Comparison of ENCODE assay signal across 9 cellular contexts in genomic region chr10:60031664-60032063, GRCh38.
A peak's percentile ranks its signal among the peaks of the same experiment; 100 is the strongest.
DNase-seq lines count a peak whose midpoint lies in the region; ATAC-seq and TF ChIP-seq lines count a peak whose summit lies in the region.
"Had no signal": no experiment of that assay in that cellular context is flagged by ENCODE, and none has a peak within 500 bp of the region (broad histone marks: within the 10 kb centered on the region; RNA-seq: fewer than 3 reads in every experiment).

No MANE protein-coding gene starts in this region.

- no peak overlapping the region for H3K27ac Mint-ChIP-seq in activated naive CD8-positive, alpha-beta T cell treated with anti-CD3 and anti-CD28 coated beads for 36 hours
- H3K27ac Mint-ChIP-seq: WTC11 had no signal

- no peaks in the 10 kb centered on the region for H3K36me3 Mint-ChIP-seq in activated naive CD8-positive, alpha-beta T cell treated with anti-CD3 and anti-CD28 coated beads for 36 hours
- H3K36me3 Mint-ChIP-seq: WTC11 had no signal

- no peaks in the 10 kb centered on the region for H3K27me3 ChIP-seq in GM06990 (replicated peaks; ENCODE audit: control insufficient read depth, insufficient read depth, low read length)

- no peak overlapping the region for H3K4me3 Mint-ChIP-seq in activated naive CD8-positive, alpha-beta T cell treated with anti-CD3 and anti-CD28 coated beads for 36 hours
- H3K4me3 Mint-ChIP-seq: WTC11 had no signal

- no peaks in the 10 kb centered on the region for H3K9me3 Mint-ChIP-seq in activated naive CD8-positive, alpha-beta T cell treated with anti-CD3 and anti-CD28 coated beads for 36 hours

- peaks cover 2% of the 10 kb centered on the region for H3K4me1 Mint-ChIP-seq in activated naive CD8-positive, alpha-beta T cell treated with anti-CD3 and anti-CD28 coated beads for 36 hours

- no peaks in the 10 kb centered on the region for H3K27me3 Mint-ChIP-seq in activated naive CD8-positive, alpha-beta T cell treated with anti-CD3 and anti-CD28 coated beads for 36 hours

- TF ChIP-seq CTCF in GM06990 (IDR thresholded peaks at IDR 0.05; ENCODE audit: insufficient read depth, low read length, poor library complexity, severe bottlenecking) = no peak
- TF ChIP-seq CTCF in fibroblast of mammary gland (conservative IDR thresholded peaks at IDR 0.05; ENCODE audit: control insufficient read depth, insufficient read depth, low read depth, low read length) = no peak

- ATAC-seq in GM21515 (IDR thresholded peaks at IDR 0.05; ENCODE audit: unreplicated experiment) (peak; percentile 65), HG03575 (IDR thresholded peaks at IDR 0.05; ENCODE audit: extremely low read depth, insufficient number of reproducible peaks, low FRiP score, unreplicated experiment) (peak; percentile 41)
- ATAC-seq: WTC11 had no signal

- H3K36me3 ChIP-seq in GM06990 (ENCODE audit: control insufficient read depth, insufficient read depth, low read length) = no peaks in the 10 kb centered on the region

- H3K4me3 ChIP-seq in GM06990 (replicated peaks; ENCODE audit: low read depth, low read length) (no peak overlapping the region), fibroblast of mammary gland (ENCODE audit: control insufficient read depth, low read depth, low read length) (no peak overlapping the region)

- DNase-seq in GM06990 (ENCODE audit: extremely low read depth, insufficient read length) (peak; percentile 29), fibroblast of mammary gland (ENCODE audit: low read depth) (peak; percentile 57), COR-L47 (lab: John Stamatoyannopoulos, UW) (no peak), SW 1271 (lab: John Stamatoyannopoulos, UW) (no peak)
- no peak for DNase-seq in activated naive CD8-positive, alpha-beta T cell treated with anti-CD3 and anti-CD28 coated beads for 36 hours
- no peak for DNase-seq in activated T-cell treated with anti-CD3 and anti-CD28 coated beads, Interleukin-2, amount 50 U/mL, for 48 hours

Comparison
In these comparisons a context has a peak if more than half of its experiments do, and no peak if none do; other contexts are left out.
1. DNase-seq: peak in GM06990 (single experiment) and fibroblast of mammary gland (single experiment); none in COR-L47 (single experiment), SW 1271 (0 of 2), activated naive CD8-positive, alpha-beta T cell treated with anti-CD3 and anti-CD28 coated beads for 36 hours (single experiment) and activated T-cell treated with anti-CD3 and anti-CD28 coated beads, Interleukin-2, amount 50 U/mL, for 48 hours (0 of 2).